In genomic region chr18:22203035-22203434, GRCh38 we compare ENCODE assay signal across 29 cellular contexts. TPM values are rescaled to one million over a fixed set of nuclear protein-coding genes. Genes with fewer than 3 reads are reported as not detected.
"Had no signal": no experiment of that assay in that cellular context is flagged by ENCODE, and none has a peak within 500 bp of the region (broad histone marks: within the 10 kb centered on the region; RNA-seq: fewer than 3 reads in every experiment).

No MANE protein-coding gene starts in this region.

- H3K9me3 Mint-ChIP-seq: immature natural killer cell; naive thymus-derived CD4-positive, alpha-beta T cell; nephron progenitor cell; stimulated activated naive B cell treated with anti-CD40 and anti-IgM and Interleukin-4, amounts not matched to agents 10 μg/mL and 1 μg/mL and 100 μg/mL, for 72 hours; stimulated activated naive CD8-positive, alpha-beta T cell treated with anti-CD3 and anti-CD28 coated beads, Interleukin-15, Interleukin-2, amounts not matched to agents 100 ng/mL and 50 ng/mL, for 24 hours had no signal

- H3K36me3 ChIP-seq: colonic mucosa, vagina had no signal

- H3K27ac ChIP-seq: colonic mucosa, esophagus muscularis mucosa, foreskin keratinocyte, gastroesophageal sphincter, right lobe of liver, thyroid gland, vagina had no signal

- H3K27ac Mint-ChIP-seq: immature natural killer cell; naive thymus-derived CD4-positive, alpha-beta T cell; stimulated activated naive B cell treated with anti-CD40 and anti-IgM and Interleukin-4, amounts not matched to agents 10 μg/mL and 1 μg/mL and 100 μg/mL, for 72 hours; stimulated activated naive CD8-positive, alpha-beta T cell treated with anti-CD3 and anti-CD28 coated beads, Interleukin-15, Interleukin-2, amounts not matched to agents 100 ng/mL and 50 ng/mL, for 24 hours had no signal

- H3K9me3 ChIP-seq: colonic mucosa, esophagus muscularis mucosa, gastroesophageal sphincter, heart right ventricle, right lobe of liver, thyroid gland, vagina had no signal

- H3K4me1 Mint-ChIP-seq: immature natural killer cell; naive thymus-derived CD4-positive, alpha-beta T cell; stimulated activated naive B cell treated with anti-CD40 and anti-IgM and Interleukin-4, amounts not matched to agents 10 μg/mL and 1 μg/mL and 100 μg/mL, for 72 hours had no signal

- H3K4me3 ChIP-seq: colonic mucosa, esophagus muscularis mucosa, gastroesophageal sphincter, heart right ventricle, lung, right lobe of liver, thyroid gland, vagina had no signal

- DNase-seq: colonic mucosa; dermis blood vessel endothelial cell; effector memory CD4-positive, alpha-beta T cell; foreskin keratinocyte; heart right ventricle; hypothalamus; immature natural killer cell; islet precursor cell; kidney glomerular epithelial cell; left colon; mesenchymal stem cell; midbrain; naive thymus-derived CD4-positive, alpha-beta T cell; nephron progenitor cell; nucleus accumbens; posterior cingulate gyrus; retina; right lobe of liver; small intestine; stimulated activated CD4-positive, alpha-beta T cell treated with anti-CD3 and anti-CD28 coated beads, Interleukin-15, amount 100 ng/mL, for 24 hours; stimulated activated CD4-positive, alpha-beta T cell treated with anti-CD3 and anti-CD28 coated beads, Interleukin-2, amount 100 ng/mL, for 48 hours; stimulated activated naive B cell treated with anti-CD40 and anti-IgM and Interleukin-4, amounts not matched to agents 10 μg/mL and 1 μg/mL and 100 μg/mL, for 72 hours; thyroid gland; trophoblast cell had no signal

- H3K27me3 ChIP-seq: colonic mucosa, esophagus muscularis mucosa, gastroesophageal sphincter, heart right ventricle, right lobe of liver, thyroid gland, vagina had no signal

- H3K4me1 ChIP-seq: colonic mucosa, foreskin keratinocyte, gastroesophageal sphincter, right lobe of liver, vagina had no signal

- H3K36me3 Mint-ChIP-seq: naive thymus-derived CD4-positive, alpha-beta T cell; stimulated activated naive B cell treated with anti-CD40 and anti-IgM and Interleukin-4, amounts not matched to agents 10 μg/mL and 1 μg/mL and 100 μg/mL, for 72 hours had no signal

- H3K4me3 Mint-ChIP-seq: immature natural killer cell; naive thymus-derived CD4-positive, alpha-beta T cell; stimulated activated naive B cell treated with anti-CD40 and anti-IgM and Interleukin-4, amounts not matched to agents 10 μg/mL and 1 μg/mL and 100 μg/mL, for 72 hours; stimulated activated naive CD8-positive, alpha-beta T cell treated with anti-CD3 and anti-CD28 coated beads, Interleukin-15, Interleukin-2, amounts not matched to agents 100 ng/mL and 50 ng/mL, for 24 hours had no signal

RNA-seq across cellular contexts. Expression of gene GATA6, which starts 33.6 kb away (rescaled TPM):
- polyA plus RNA-seq: naive thymus-derived CD4-positive, alpha-beta T cell had no signal
